ENCODE assay signal across 5 cellular contexts in the genomic region with DNA sequence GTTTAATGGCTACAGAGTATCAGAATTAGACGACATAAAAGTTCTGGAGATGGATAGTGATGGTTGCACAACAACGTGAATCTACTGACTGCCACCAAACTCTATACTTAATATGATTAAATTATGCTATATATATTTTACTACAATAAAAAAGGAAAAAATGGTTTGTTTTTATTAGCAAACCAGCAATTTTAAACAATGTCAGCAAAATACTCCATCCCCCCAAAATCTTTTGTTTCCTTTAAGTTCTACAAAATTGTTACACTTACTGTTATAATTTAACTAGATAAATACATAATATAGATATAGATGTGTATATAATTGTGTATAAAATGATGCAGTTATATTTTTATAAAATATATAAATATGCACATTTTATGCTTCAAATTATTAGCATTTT.
"Had no signal": no experiment of that assay in that cellular context is flagged by ENCODE, and none has a peak within 500 bp of the region (broad histone marks: within the 10 kb centered on the region; RNA-seq: fewer than 3 reads in every experiment).

No MANE protein-coding gene starts in this region.

- FAIRE-seq: HTR-8/SVneo had no signal

- DNase-seq: KBM-7, KG1 had no signal

- H3K9ac ChIP-seq: KMS-11 had no signal

- H3K4me2 ChIP-seq: KMS-11 had no signal

- H3K27ac ChIP-seq: HL-60, KMS-11 had no signal
